ENCODE assay signal across 28 cellular contexts in genomic region chr14:43155258-43155657, GRCh38.
DNase-seq lines count a peak whose midpoint lies in the region; ATAC-seq, FAIRE-seq and TF ChIP-seq lines count a peak whose summit lies in the region.
"Had no signal": no experiment of that assay in that cellular context is flagged by ENCODE, and none has a peak within 500 bp of the region (broad histone marks: within the 10 kb centered on the region; RNA-seq: fewer than 3 reads in every experiment).

No MANE protein-coding gene starts in this region.

- H4K20me1 ChIP-seq in HepG2 (ENCODE audit: insufficient read depth, low read length): no peaks in the 10 kb centered on the region
- no peaks in the 10 kb centered on the region for H4K20me1 ChIP-seq in PC-3 (ENCODE audit: low read length)
- H4K20me1 ChIP-seq: BLaER1 had no signal

- H3K4me1 ChIP-seq in HepG2 (ENCODE audit: insufficient read depth, low read length) (no peaks in the 10 kb centered on the region), right lobe of liver (no peaks in the 10 kb centered on the region), PC-3 (ENCODE audit: insufficient read depth, low read length) (no peaks in the 10 kb centered on the region), sigmoid colon (no peaks in the 10 kb centered on the region)
- H3K4me1 ChIP-seq: BE2C, BLaER1 had no signal

- H3K4me2 ChIP-seq in HepG2 (ENCODE audit: low read depth, low read length): no peak overlapping the region
- H3K4me2 ChIP-seq in PC-3 (ENCODE audit: low read length): no peak overlapping the region
- H3K4me2 ChIP-seq: BLaER1 had no signal

- TF ChIP-seq CTCF in HepG2 (CRISPR knock-in tag; IDR thresholded peaks at IDR 0.05) (no peak), right lobe of liver (IDR thresholded peaks at IDR 0.05) (no peak), PC-3 (conservative IDR thresholded peaks at IDR 0.05; ENCODE audit: low read depth, low read length) (no peak), retinal pigment epithelial cell (conservative IDR thresholded peaks at IDR 0.05; ENCODE audit: low read depth, low read length) (no peak), sigmoid colon (IDR thresholded peaks at IDR 0.05) (no peak)

- FAIRE-seq in HepG2 (lab: Jason Lieb, UNC): no peak
- FAIRE-seq: A204.1, GM12878, GM12892, GM18507 had no signal

- H3K36me3 ChIP-seq in HepG2 (replicated peaks in 1 of 2; ENCODE audit: control insufficient read depth in 1 of 2, insufficient read depth in 2 of 2, low read length in 2 of 2) (no peaks in the 10 kb centered on the region), right lobe of liver (no peaks in the 10 kb centered on the region), PC-3 (ENCODE audit: low read depth, low read length) (no peaks in the 10 kb centered on the region), sigmoid colon (no peaks in the 10 kb centered on the region)
- H3K36me3 ChIP-seq: BE2C, BLaER1 had no signal

- H3K9me2 ChIP-seq in PC-3 (replicated peaks; ENCODE audit: low read length): no peaks in the 10 kb centered on the region

- H3F3A ChIP-seq in PC-3 (ENCODE audit: low read length, unreplicated experiment): no peaks in the 10 kb centered on the region

- H3K27me3 ChIP-seq in HepG2 (ENCODE audit: control insufficient read depth in 1 of 2, insufficient read depth in 2 of 2, low read length in 2 of 2): no peaks in the 10 kb centered on the region
- H3K27me3 ChIP-seq in right lobe of liver: no peaks in the 10 kb centered on the region
- H3K27me3 ChIP-seq in PC-3 (ENCODE audit: low read length): no peaks in the 10 kb centered on the region
- no peaks in the 10 kb centered on the region for H3K27me3 ChIP-seq in sigmoid colon
- H3K27me3 ChIP-seq: BE2C, BLaER1 had no signal

- no peak overlapping the region for H3K27ac ChIP-seq in HepG2 (ENCODE audit: extremely low read length, insufficient read depth, low read length)
- no peak overlapping the region for H3K27ac ChIP-seq in right lobe of liver
- H3K27ac ChIP-seq in PC-3 (ENCODE audit: low read length): no peak overlapping the region
- no peak overlapping the region for H3K27ac ChIP-seq in sigmoid colon
- H3K27ac ChIP-seq: BLaER1 had no signal

- H3K9ac ChIP-seq in HepG2 (ENCODE audit: insufficient read depth, low read depth, low read length): no peak overlapping the region
- no peak overlapping the region for H3K9ac ChIP-seq in PC-3 (ENCODE audit: low read length)
- H3K9ac ChIP-seq: BLaER1 had no signal

- H3K9me3 ChIP-seq in HepG2 (ENCODE audit: low read length): peaks cover 97% of the 10 kb centered on the region
- no peaks in the 10 kb centered on the region for H3K9me3 ChIP-seq in right lobe of liver
- no peaks in the 10 kb centered on the region for H3K9me3 ChIP-seq in PC-3 (ENCODE audit: low read length)
- H3K9me3 ChIP-seq in sigmoid colon: no peaks in the 10 kb centered on the region
- H3K9me3 ChIP-seq: BE2C, BLaER1 had no signal

- TF ChIP-seq RAD21 in HepG2 (CRISPR knock-in tag; IDR thresholded peaks at IDR 0.05): no peak

- no peak for ATAC-seq in HepG2
- ATAC-seq in right lobe of liver: no peak
- ATAC-seq in PC-3: peak; percentile 53; the same call in 1 of the 2 replicates
- peak; percentile 81 for ATAC-seq in left colon
- ATAC-seq: GM12878 had no signal

- H3K4me3 ChIP-seq in HepG2 (replicated peaks in 1 of 3; ENCODE audit: insufficient read depth in 1 of 3, low read depth in 2 of 3, low read length in 3 of 3) (no peak overlapping the region), right lobe of liver (no peak overlapping the region), PC-3 (ENCODE audit: low read length) (no peak overlapping the region), retinal pigment epithelial cell (ENCODE audit: low read length) (no peak overlapping the region), sigmoid colon (no peak overlapping the region)
- H3K4me3 ChIP-seq: BLaER1, GM12878 had no signal

- WGBS in HepG2 (ENCODE audit: low lambda C conversion rate): 57% methylated on average over 1 of the region's 1 CpG
- 75% methylated on average over 1 of the region's 1 CpG for WGBS in right lobe of liver (ENCODE audit: insufficient coverage, low coverage, low lambda C conversion rate, missing lambda C conversion rate)
- WGBS in sigmoid colon, 2 donors: 70 to 89% methylated on average over 1 of the region's 1 CpG

- in situ Hi-C loops in HepG2 (cut with HindIII; ENCODE audit: extremely low pct_ligation_motif_present, low pct_unique_long_range_greater_than_20kb): no loop called here
- in situ Hi-C loops in KBM-7 (cut with MboI; ENCODE audit: low pct_unique_long_range_greater_than_20kb, low sequenced_read_pairs): no loop called here

- TF ChIP-seq POLR2A in HepG2 (IDR thresholded peaks at IDR 0.05; ENCODE audit: insufficient read depth in 1 of 2, low read depth in 2 of 2, low read length in 2 of 2): no peak
- no peak for TF ChIP-seq POLR2A in right lobe of liver (IDR thresholded peaks at IDR 0.05)
- TF ChIP-seq POLR2A in sigmoid colon (IDR thresholded peaks at IDR 0.05): no peak

- BruUV-seq in HepG2 (replicated peaks; lab: Mats Ljungman, UMichigan) (no TSS peak), PC-3 (replicated peaks; lab: Mats Ljungman, UMichigan) (no TSS peak)

- POLR2A ChIA-PET in HepG2 (lab: Yijun Ruan, JAX) (no interaction called here), PC-3 (lab: Charles Lee; ENCODE audit: unreplicated experiment) (no interaction called here)

- intact Hi-C loops in HepG2 (cut with micrococcal nuclease; ENCODE audit: unreplicated experiment) (no loop called here), right lobe of liver (cut with DNase I) (no loop called here), PC-3 (cut with micrococcal nuclease) (no loop called here), left colon (cut with DNase I, micrococcal nuclease) (no loop called here), sigmoid colon (cut with DNase I) (no loop called here)

- H2AFZ ChIP-seq in HepG2 (ENCODE audit: low read length) (no peak overlapping the region), PC-3 (ENCODE audit: low read length) (no peak overlapping the region)

- CTCF ChIA-PET in HepG2 (lab: Yijun Ruan, JAX; ENCODE audit: low intra/inter-chr PET ratio, low total read pairs): no interaction called here
- CTCF ChIA-PET in PC-3 (lab: Charles Lee): no interaction called here

- DNase-seq in HepG2 (ENCODE audit: low spot score) (no peak), right lobe of liver (no peak), PC-3 (no peak), left colon (no peak), retinal pigment epithelial cell (ENCODE audit: low read depth) (peak; percentile 16), KBM-7 (no peak), sigmoid colon (no peak)
- no peak for DNase-seq in activated CD4-positive, alpha-beta T cell treated with anti-CD3 and anti-CD28 coated beads for 48 hours
- DNase-seq: 8988T; ACHN; BE2C; C1 segment of cervical spinal cord; CD4-positive, alpha-beta memory T cell; CD4-positive, CD25-positive, alpha-beta regulatory T cell; CD8-positive, alpha-beta memory T cell; COR-L47; DMS 273 treated with DMSO at 0.1 percent for 48 hours; DMS153; DMS53; DMS79; DND-41; EL; GDM1 had no signal

- no peak for TF ChIP-seq EP300 in HepG2 (IDR thresholded peaks at IDR 0.05; ENCODE audit: low read depth in 2 of 2, low read length in 2 of 2)
- TF ChIP-seq EP300 in HepG2 (CRISPR knock-in tag; IDR thresholded peaks at IDR 0.05; ENCODE audit: borderline replicate concordance): no peak
- TF ChIP-seq EP300 in sigmoid colon (IDR thresholded peaks at IDR 0.05): no peak

- no peaks in the 10 kb centered on the region for H3K79me2 ChIP-seq in HepG2 (ENCODE audit: insufficient read depth, low read length)
- H3K79me2 ChIP-seq in PC-3 (ENCODE audit: low read length): no peaks in the 10 kb centered on the region

TF ChIP-seq in HepG2, 621 proteins besides CTCF, POLR2A, EP300 and RAD21:
- no peak for TF ChIP-seq CEBPG (CRISPR knock-in tag; IDR thresholded peaks at IDR 0.05)
- no peak for TF ChIP-seq PHF20 (CRISPR knock-in tag; IDR thresholded peaks at IDR 0.05)
- 0 out of 2 replicates have a peak, but pooled peaks have one; percentile 36 for TF ChIP-seq BCLAF1 (IDR thresholded peaks at IDR 0.05)
TF ChIP-seq in HepG2: peak in this region for 1.

Comparison
In these comparisons a context has a peak if more than half of its experiments do, and no peak if none do; other contexts are left out.
1. ATAC-seq: peak in PC-3 (single experiment) and left colon (single experiment); none in HepG2 (single experiment) and right lobe of liver (0 of 4).